Comparison of ENCODE assay signal across 9 cellular contexts in the genomic region with DNA sequence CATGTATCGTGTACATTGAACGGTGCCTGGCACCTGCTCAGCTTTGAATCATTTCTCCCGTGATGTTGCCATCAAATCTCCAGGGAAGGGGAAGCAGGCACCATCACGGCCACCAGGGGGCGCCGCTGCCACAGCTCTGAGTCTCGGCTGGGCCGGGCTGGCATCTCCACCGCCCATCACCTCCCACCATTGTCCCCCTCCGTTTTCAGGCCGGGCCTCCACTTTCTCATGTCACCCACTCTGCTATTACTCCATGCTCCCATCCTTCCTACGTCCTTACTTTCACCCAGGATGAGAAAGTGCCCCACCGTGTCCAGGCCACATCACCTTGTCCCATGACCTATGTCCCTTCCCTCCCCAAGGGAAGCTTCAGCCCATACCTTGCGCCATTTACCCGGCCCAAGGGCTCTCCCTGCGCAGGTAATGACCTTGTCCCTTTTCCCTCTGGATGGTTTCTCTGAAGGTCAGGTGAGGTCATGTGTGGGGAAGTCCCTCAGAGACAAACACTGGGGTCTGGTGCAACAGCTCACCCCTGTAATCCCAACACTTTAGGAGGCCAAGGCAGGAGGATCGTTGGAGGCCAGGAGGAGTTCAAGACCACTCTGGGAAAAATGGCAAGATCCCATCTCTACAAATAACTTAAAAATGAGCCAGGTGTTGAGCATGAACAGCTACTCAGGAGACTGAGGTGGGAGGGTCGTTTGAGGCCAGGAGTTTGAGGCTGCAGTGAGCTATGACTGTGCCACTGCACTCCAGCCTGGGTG. TPM values are rescaled to one million over a fixed set of nuclear protein-coding genes. Genes with fewer than 3 reads are reported as not detected.
A peak's percentile ranks its signal among the peaks of the same experiment; 100 is the strongest.
DNase-seq lines count a peak whose midpoint lies in the region; ATAC-seq and TF ChIP-seq lines count a peak whose summit lies in the region.
"Had no signal": no experiment of that assay in that cellular context is flagged by ENCODE, and none has a peak within 500 bp of the region (broad histone marks: within the 10 kb centered on the region; RNA-seq: fewer than 3 reads in every experiment).

No MANE protein-coding gene starts in this region.

- no peak overlapping the region for H3K27ac ChIP-seq in foreskin keratinocyte
- H3K27ac ChIP-seq in thoracic aorta = no peak overlapping the region

- ATAC-seq in GM21786 (IDR thresholded peaks at IDR 0.05; ENCODE audit: unreplicated experiment) = peak; percentile 60
- peak; percentile 85 for ATAC-seq in foreskin keratinocyte
- ATAC-seq in omental fat pad (ENCODE audit: low FRiP score) = peak; percentile 51
- peak; percentile 82 for ATAC-seq in thoracic aorta (ENCODE audit: insufficient number of reproducible peaks, low FRiP score, low read depth)

- H3K9me3 ChIP-seq in MG63 = no peaks in the 10 kb centered on the region
- H3K9me3 ChIP-seq in thoracic aorta = no peaks in the 10 kb centered on the region

- H3K4me3 ChIP-seq in MG63 (no peak overlapping the region), thoracic aorta (no peak overlapping the region)

- TF ChIP-seq CTCF in foreskin keratinocyte (conservative IDR thresholded peaks at IDR 0.05) (peak; percentile 97), omental fat pad (IDR thresholded peaks at IDR 0.05) (peak in 1 of 3 donors; percentile 45), thoracic aorta (IDR thresholded peaks at IDR 0.05) (peak; percentile 82)

- peak; percentile 92 for DNase-seq in D341Med (ENCODE audit: low spot score)
- peak; percentile 55 for DNase-seq in MG63
- DNase-seq in SHP77 treated with DMSO at 0.1 percent for 48 hours (lab: John Stamatoyannopoulos, UW) = peak; percentile 35
- peak; percentile 65 for DNase-seq in activated T-helper 9 cell treated with anti-CD3 and anti-CD28 coated beads, Interleukin-2, amount 50 U/mL, for 16 hours (ENCODE audit: low read depth)
- DNase-seq in foreskin keratinocyte = peak in 1 of 2 donors; percentile 30
- DNase-seq in omental fat pad (ENCODE audit: low spot score) = peak; percentile 82
- peak; percentile 7 for DNase-seq in thoracic aorta (ENCODE audit: low spot score)

- no peaks in the 10 kb centered on the region for H3K4me1 ChIP-seq in foreskin keratinocyte
- H3K4me1 ChIP-seq in thoracic aorta (ENCODE audit: control insufficient read depth in 1 of 2, low read depth in 2 of 2) = no peaks in the 10 kb centered on the region

- H3K27me3 ChIP-seq in MG63 = no peaks in the 10 kb centered on the region
- H3K27me3 ChIP-seq in foreskin keratinocyte = no peaks in the 10 kb centered on the region
- H3K27me3 ChIP-seq in thoracic aorta (replicated peaks; ENCODE audit: insufficient read depth) = no peaks in the 10 kb centered on the region

- no peaks in the 10 kb centered on the region for H3K36me3 ChIP-seq in MG63
- no peaks in the 10 kb centered on the region for H3K36me3 ChIP-seq in thoracic aorta

RNA-seq across cellular contexts. Expression of a gene that starts 31.8 kb away (rescaled TPM):
- not detected in 2 replicates for total RNA-seq in MG63 (2014; rRNA removed; shearing (Covaris generic); ENCODE audit: low replicate concordance)
- total RNA-seq in foreskin keratinocyte (not detected in 2 replicates), omental fat pad (not detected), thoracic aorta (not detected)
- polyA plus RNA-seq in foreskin keratinocyte = not detected in 2 replicates
- total RNA-seq: T-helper 2 cell treated with Interferon-gamma antibody and Interleukin-4, amounts not matched to agents 100 ng/mL and 5 ng/mL, for 36 hours had no signal
